8 cellular contexts compared by ENCODE assay signal in the genomic region with DNA sequence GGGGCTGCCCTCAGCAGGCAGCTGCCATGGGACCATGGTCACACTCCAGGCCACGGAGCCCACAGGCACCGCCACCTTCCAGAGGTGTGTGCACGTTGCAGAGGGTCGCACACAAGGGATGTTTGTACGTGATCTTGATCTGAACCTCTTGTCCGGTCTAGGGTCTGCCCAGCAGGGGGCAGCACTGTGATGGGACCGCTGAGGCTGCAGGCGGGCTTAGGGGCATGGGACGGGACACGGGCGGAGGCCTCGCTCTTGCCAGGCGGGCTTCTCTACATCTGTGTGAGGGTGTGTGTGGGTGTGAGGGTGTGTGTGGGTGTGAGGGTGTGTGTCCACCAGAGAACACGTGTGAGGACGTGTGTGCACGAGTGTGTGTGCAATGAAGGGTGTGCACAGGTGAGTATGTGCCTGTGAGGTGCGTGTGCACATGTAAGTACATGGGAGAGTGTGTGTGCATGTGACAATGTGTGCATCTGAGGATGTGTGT. TPM values are rescaled to one million over a fixed set of nuclear protein-coding genes. Genes with fewer than 3 reads are reported as not detected.
A peak's percentile ranks its signal among the peaks of the same experiment; 100 is the strongest.
DNase-seq lines count a peak whose midpoint lies in the region; ATAC-seq and TF ChIP-seq lines count a peak whose summit lies in the region.

No MANE protein-coding gene starts in this region.

- no peak overlapping the region for H3K27ac ChIP-seq in prostate gland

- peak; percentile 47 for TF ChIP-seq CTCF in NB4 (IDR thresholded peaks at IDR 0.05; ENCODE audit: low read depth, low read length)
- TF ChIP-seq CTCF in fibroblast of the aortic adventitia (IDR thresholded peaks at IDR 0.05; ENCODE audit: insufficient read depth, low read length) = peak; percentile 44
- TF ChIP-seq CTCF in prostate gland (IDR thresholded peaks at IDR 0.05) = peak in 3 of 4 experiments; percentile 39 to 48 (median 45)

- 59% methylated on average over 17 of the region's 17 CpGs for WGBS in prostate gland

- H3K9me3 ChIP-seq in prostate gland = no peaks in the 10 kb centered on the region

- no peaks in the 10 kb centered on the region for H3K36me3 ChIP-seq in prostate gland

- TF ChIP-seq POLR2A in NB4 (IDR thresholded peaks at IDR 0.05; ENCODE audit: extremely low read depth, insufficient read length) (no peak), prostate gland (IDR thresholded peaks at IDR 0.05) (no peak)

- DNase-seq in D341Med (ENCODE audit: low spot score) (peak; percentile 83), NB4 (ENCODE audit: low read depth) (peak; percentile 61), activated T-cell treated with anti-CD3 and anti-CD28 coated beads for 24 hours (ENCODE audit: low read depth) (peak; percentile 46), fibroblast of the aortic adventitia (ENCODE audit: low read depth) (peak; percentile 16), prostate gland (ENCODE audit: low spot score) (no peak)

- H3K4me1 ChIP-seq in prostate gland (replicated peaks) = no peaks in the 10 kb centered on the region

- no peak for ATAC-seq in GM21360 (IDR thresholded peaks at IDR 0.05; ENCODE audit: unreplicated experiment)
- ATAC-seq in HG03025 (IDR thresholded peaks at IDR 0.05; ENCODE audit: low FRiP score, unreplicated experiment) = no peak
- ATAC-seq in HG03039 (IDR thresholded peaks at IDR 0.05; ENCODE audit: unreplicated experiment) = no peak

- no peak overlapping the region for H3K4me3 ChIP-seq in NB4 (ENCODE audit: low read depth, low read length)
- no peak overlapping the region for H3K4me3 ChIP-seq in fibroblast of the aortic adventitia (ENCODE audit: low read depth, low read length)
- H3K4me3 ChIP-seq in prostate gland = no peak overlapping the region

- peaks cover 5% of the 10 kb centered on the region for H3K27me3 ChIP-seq in prostate gland (replicated peaks; ENCODE audit: insufficient read depth)

- intact Hi-C loops in prostate gland (cut with DNase I) = loop anchor here (5.0 kb wide), 1 partner anchor 399 kb away; no protein-coding TSS in a partner anchor

RNA-seq across cellular contexts. Expression of a gene that starts 52.4 kb away (rescaled TPM):
- total RNA-seq in fibroblast of the aortic adventitia (ENCODE audit: low replicate concordance) = under 0.01 and 0.08 TPM in 2 replicates
- total RNA-seq in prostate gland = under 1 TPM; 0.05 to 0.68 TPM
